ENCODE assay signal across 19 cellular contexts in genomic region chr4:132059227-132059626, GRCh38.
"Had no signal": no experiment of that assay in that cellular context is flagged by ENCODE, and none has a peak within 500 bp of the region (broad histone marks: within the 10 kb centered on the region; RNA-seq: fewer than 3 reads in every experiment).

No MANE protein-coding gene starts in this region.

- ATAC-seq: SK-N-SH treated with all-trans-retinoic acid at 6 μM for 48 hours had no signal

- DNase-seq: KBM-7, MM.1S, NCI-H1092 treated with DMSO at 0.1 percent for 48 hours, NCI-H1436, NCI-H187, NCI-H2029, NCI-H2081 treated with DMSO at 0.1 percent for 48 hours, NCI-H2171, NCI-H226, NCI-H446, NCI-H510A, NCI-H524 treated with DMSO at 0.1 percent for 48 hours, NCI-H69, NCI-H774, RPMI8226, SHP77 had no signal

- FAIRE-seq: HTR-8/SVneo, RCC 7860 had no signal
